In the genomic region with DNA sequence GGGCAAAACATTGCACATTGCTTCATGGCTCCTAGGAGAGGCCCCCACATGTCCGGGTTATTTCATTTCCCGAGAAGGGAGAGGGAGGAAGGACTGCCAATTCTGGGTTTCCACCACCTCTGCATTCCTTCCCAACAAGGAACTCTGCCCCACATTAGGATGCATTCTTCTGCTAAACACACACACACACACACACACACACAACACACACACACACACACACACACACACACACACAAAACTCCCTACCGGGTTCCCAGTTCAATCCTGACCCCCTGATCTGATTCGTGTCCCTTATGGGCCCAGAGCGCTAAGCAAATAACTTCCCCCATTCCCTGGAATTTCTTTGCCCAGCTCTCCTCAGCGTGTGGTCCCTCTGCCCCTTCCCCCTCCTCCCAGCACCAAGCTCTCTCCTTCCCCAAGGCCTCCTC, we compare ENCODE assay signal across 12 cellular contexts. TPM values are rescaled to one million over a fixed set of nuclear protein-coding genes. Genes with fewer than 3 reads are reported as not detected.
DNase-seq lines count a peak whose midpoint lies in the region; ATAC-seq and TF ChIP-seq lines count a peak whose summit lies in the region.
"Had no signal": no experiment of that assay in that cellular context is flagged by ENCODE, and none has a peak within 500 bp of the region (broad histone marks: within the 10 kb centered on the region; RNA-seq: fewer than 3 reads in every experiment).

No MANE protein-coding gene starts in this region.

- no peak overlapping the region for H3K27ac ChIP-seq in AG04450 (ENCODE audit: low read depth, low read length)

- no peaks in the 10 kb centered on the region; the same call in 1 of the 2 replicates for H3K9me3 ChIP-seq in AG04450 (ENCODE audit: control insufficient read depth, insufficient read depth, low read length)

- H3K36me3 Mint-ChIP-seq in HFFc6 (ENCODE audit: low read depth) = no peaks in the 10 kb centered on the region
- H3K36me3 Mint-ChIP-seq: activated naive CD8-positive, alpha-beta T cell treated with anti-CD3 and anti-CD28 coated beads for 36 hours had no signal

- no peaks in the 10 kb centered on the region for H3K27me3 ChIP-seq in AG04450 (ENCODE audit: control insufficient read depth, insufficient read depth, low read length)

- POLR2A ChIA-PET in AG04450 (lab: Yijun Ruan, JAX) = no interaction called here

- no peaks in the 10 kb centered on the region for H3K9me3 Mint-ChIP-seq in HFFc6
- H3K9me3 Mint-ChIP-seq: activated naive CD8-positive, alpha-beta T cell treated with anti-CD3 and anti-CD28 coated beads for 36 hours had no signal

- no peak overlapping the region for H3K4me3 ChIP-seq in AG04450 (ENCODE audit: low read depth, low read length)

- no peak overlapping the region; the same call in 1 of the 2 replicates for H3K27ac Mint-ChIP-seq in HFFc6
- H3K27ac Mint-ChIP-seq: activated naive CD8-positive, alpha-beta T cell treated with anti-CD3 and anti-CD28 coated beads for 36 hours had no signal

- TF ChIP-seq CTCF in AG04450 (IDR thresholded peaks at IDR 0.05; ENCODE audit: low read depth, low read length) (no peak), HFFc6 (IDR thresholded peaks at IDR 0.05) (no peak)

- H3K27me3 Mint-ChIP-seq in HFFc6 (ENCODE audit: insufficient read depth) = no peaks in the 10 kb centered on the region; the same call in 1 of the 2 replicates
- H3K27me3 Mint-ChIP-seq: activated naive CD8-positive, alpha-beta T cell treated with anti-CD3 and anti-CD28 coated beads for 36 hours had no signal

- peak; percentile 8 for DNase-seq in AG04450 (ENCODE audit: low read depth, low spot score)
- peak; percentile 11 for DNase-seq in HFFc6
- DNase-seq in dermis microvascular lymphatic vessel endothelial cell (ENCODE audit: low read depth in 2 of 2) = peak; percentile 4 to 24
- DNase-seq in kidney glomerular epithelial cell (lab: John Stamatoyannopoulos, UW) = peak; percentile 43
- no peak for DNase-seq in HT-29 (ENCODE audit: low spot score)
- no peak for DNase-seq in NCI-H146 treated with DMSO at 0.1 percent for 48 hours (lab: John Stamatoyannopoulos, UW; ENCODE audit: unreplicated experiment)
- DNase-seq in NCI-H1105 (lab: John Stamatoyannopoulos, UW) = no peak
- DNase-seq: activated naive CD8-positive, alpha-beta T cell treated with anti-CD3 and anti-CD28 coated beads for 36 hours; head of caudate nucleus; NCI-H1694 treated with DMSO at 0.1 percent for 48 hours; SIG-M5 had no signal

- no peak overlapping the region for H3K4me3 Mint-ChIP-seq in HFFc6
- H3K4me3 Mint-ChIP-seq: activated naive CD8-positive, alpha-beta T cell treated with anti-CD3 and anti-CD28 coated beads for 36 hours had no signal

- no peak for ATAC-seq in GM19467 (IDR thresholded peaks at IDR 0.05; ENCODE audit: unreplicated experiment)

- CTCF ChIA-PET in AG04450 (lab: Charles Lee) = interaction anchor here (0.6 kb wide), 1 partner anchor 40 kb away, joined by 3 read pairs; no protein-coding TSS in a partner anchor

- H3K4me1 Mint-ChIP-seq in HFFc6 (ENCODE audit: low read depth) = peaks cover 31% of the 10 kb centered on the region

RNA-seq across cellular contexts. Expression of a gene that starts 1.9 kb away (rescaled TPM):
- polyA plus RNA-seq in AG04450 (2011; rRNA removed) = not detected in 2 replicates
- not detected in 2 replicates for polyA minus RNA-seq in AG04450 (2011; rRNA and poly(A)+ RNA removed)
- not detected for total RNA-seq in HFFc6 (2021; fragmentation: NEBNext Ultra II Directional; extraction: Animal tissue kit (Norgen Biotek cat#: 25700))
- not detected in 2 replicates for total RNA-seq in dermis microvascular lymphatic vessel endothelial cell
- total RNA-seq in HT-29 (2014; rRNA removed; shearing (Covaris generic)) = not detected in 2 replicates
- total RNA-seq: activated naive CD8-positive, alpha-beta T cell treated with anti-CD3 and anti-CD28 coated beads for 36 hours had no signal

RNA-seq across cellular contexts. Expression of a gene that starts 12.6 kb away (rescaled TPM):
- not detected in 2 replicates for polyA plus RNA-seq in AG04450 (2011; rRNA removed)
- polyA minus RNA-seq in AG04450 (2011; rRNA and poly(A)+ RNA removed) = not detected in 2 replicates
- not detected for total RNA-seq in HFFc6 (2021; fragmentation: NEBNext Ultra II Directional; extraction: Animal tissue kit (Norgen Biotek cat#: 25700))
- total RNA-seq in dermis microvascular lymphatic vessel endothelial cell = not detected in 2 replicates
- total RNA-seq in HT-29 (2014; rRNA removed; shearing (Covaris generic)) = not detected in 2 replicates
- total RNA-seq: activated naive CD8-positive, alpha-beta T cell treated with anti-CD3 and anti-CD28 coated beads for 36 hours had no signal

Comparison
In these comparisons a context has a peak if more than half of its experiments do, and no peak if none do; other contexts are left out.
1. DNase-seq: peak in AG04450 (single experiment), HFFc6 (single experiment), dermis microvascular lymphatic vessel endothelial cell (2 of 2) and kidney glomerular epithelial cell (single experiment); none in HT-29 (single experiment), NCI-H146 treated with DMSO at 0.1 percent for 48 hours (single experiment) and NCI-H1105 (single experiment).